Comparison of ENCODE assay signal across 21 cellular contexts in genomic region chr3:63940389-63940757, GRCh38. TPM values are rescaled to one million over a fixed set of nuclear protein-coding genes. Genes with fewer than 3 reads are reported as not detected.
DNase-seq lines count a peak whose midpoint lies in the region; ATAC-seq, FAIRE-seq and TF ChIP-seq lines count a peak whose summit lies in the region.
"Had no signal": no experiment of that assay in that cellular context is flagged by ENCODE, and none has a peak within 500 bp of the region (broad histone marks: within the 10 kb centered on the region; RNA-seq: fewer than 3 reads in every experiment).

No MANE protein-coding gene starts in this region.

- in situ Hi-C loops in GM23248 (cut with MboI): no loop called here

- no peak for FAIRE-seq in astrocyte (lab: Jason Lieb, UNC)
- FAIRE-seq: endometrium had no signal

- no peak overlapping the region for H3K27ac Mint-ChIP-seq in astrocyte (ENCODE audit: unreplicated experiment)
- H3K27ac Mint-ChIP-seq: activated naive CD8-positive, alpha-beta T cell treated with anti-CD3 and anti-CD28 coated beads, Interleukin-2, amount 10 ng/mL, durations not matched to agents 7 days and 5 days had no signal

- H3K9me3 ChIP-seq in GM23248 (ENCODE audit: low read depth) (no peaks in the 10 kb centered on the region), astrocyte (ENCODE audit: insufficient read depth, low read depth, low read length) (no peaks in the 10 kb centered on the region), psoas muscle (no peaks in the 10 kb centered on the region)
- H3K9me3 ChIP-seq: BLaER1 treated with 17β-estradiol and CSF1 and Interleukin-3, amounts not matched to agents 10 nM and 100 nM had no signal

- H3K4me1 Mint-ChIP-seq in astrocyte (ENCODE audit: low read depth, unreplicated experiment): peaks cover 16% of the 10 kb centered on the region

- H3F3A ChIP-seq in GM23248 (ENCODE audit: insufficient read depth): peaks cover 18% of the 10 kb centered on the region

- H3K4me3 ChIP-seq in GM23248 (no peak overlapping the region), astrocyte (ENCODE audit: insufficient read depth, low read depth, low read length) (no peak overlapping the region), fibroblast of mammary gland (ENCODE audit: control insufficient read depth, low read depth, low read length) (no peak overlapping the region), psoas muscle (no peak overlapping the region)
- H3K4me3 ChIP-seq: BLaER1 treated with 17β-estradiol and CSF1 and Interleukin-3, amounts not matched to agents 10 nM and 100 nM; hepatocyte had no signal

- H3K27ac ChIP-seq in GM23248: 0 out of 2 replicates have a peak overlapping the region, but pooled peaks have one; percentile 4
- no peak overlapping the region for H3K27ac ChIP-seq in astrocyte (ENCODE audit: low read depth, low read length)
- no peak overlapping the region for H3K27ac ChIP-seq in psoas muscle
- H3K27ac ChIP-seq: BLaER1 treated with 17β-estradiol and CSF1 and Interleukin-3, amounts not matched to agents 10 nM and 100 nM; hepatocyte had no signal

- peaks cover 100% of the 10 kb centered on the region for H3K79me2 ChIP-seq in GM23248 (ENCODE audit: insufficient read depth)
- peaks cover 54% of the 10 kb centered on the region for H3K79me2 ChIP-seq in astrocyte (ENCODE audit: insufficient read depth, low read length)

- WGBS in GM23248 (ENCODE audit: low coverage in 1 of 2, low lambda C conversion rate in 2 of 2, missing lambda C conversion rate in 2 of 2), 2 experiments: 59 to 67% methylated on average over 4 of the region's 4 CpGs
- WGBS in psoas muscle, 3 donors: 84 to 93% (median 91%) methylated on average over 4 of the region's 4 CpGs

- no peak overlapping the region for H3K4me3 Mint-ChIP-seq in astrocyte (ENCODE audit: unreplicated experiment)
- H3K4me3 Mint-ChIP-seq: activated naive CD8-positive, alpha-beta T cell treated with anti-CD3 and anti-CD28 coated beads, Interleukin-2, amount 10 ng/mL, durations not matched to agents 7 days and 5 days; activated T-cell treated with anti-CD3 and anti-CD28 coated beads, Interleukin-2, amount 50 U/mL, for 4 hours had no signal

- H3K36me3 Mint-ChIP-seq in astrocyte (ENCODE audit: low read depth, unreplicated experiment): peaks cover 8% of the 10 kb centered on the region

- H3K27me3 ChIP-seq in GM23248 (replicated peaks; ENCODE audit: insufficient read depth) (no peaks in the 10 kb centered on the region), astrocyte (ENCODE audit: insufficient read depth, low read length) (no peaks in the 10 kb centered on the region), psoas muscle (ENCODE audit: insufficient read depth in 3 of 3, low read length in 2 of 3) (no peaks in the 10 kb centered on the region)
- H3K27me3 ChIP-seq: BLaER1 treated with 17β-estradiol and CSF1 and Interleukin-3, amounts not matched to agents 10 nM and 100 nM; hepatocyte had no signal

- H3K4me2 ChIP-seq in GM23248 (ENCODE audit: unreplicated experiment) (no peak overlapping the region), astrocyte (ENCODE audit: low read length) (peak overlapping the region; percentile 31)
- H3K4me2 ChIP-seq: hepatocyte had no signal

- H2AFZ ChIP-seq in GM23248: no peak overlapping the region
- no peak overlapping the region for H2AFZ ChIP-seq in astrocyte (ENCODE audit: low read depth, low read length)
- H2AFZ ChIP-seq: hepatocyte had no signal

- H3K4me1 ChIP-seq in GM23248 (ENCODE audit: insufficient read depth): peaks cover 12% of the 10 kb centered on the region
- H3K4me1 ChIP-seq in astrocyte (ENCODE audit: insufficient read depth, low read length): peaks cover 12% of the 10 kb centered on the region
- H3K4me1 ChIP-seq in psoas muscle: peaks cover 41% of the 10 kb centered on the region

- peak; percentile 69 for DNase-seq in GM23248
- DNase-seq in astrocyte (ENCODE audit: low read depth): peak; percentile 90
- DNase-seq in fibroblast of mammary gland (ENCODE audit: low read depth): peak; percentile 62
- DNase-seq in psoas muscle: no peak
- no peak for DNase-seq in NCI-H345 (lab: John Stamatoyannopoulos, UW)
- DNase-seq in globus pallidus (ENCODE audit: low spot score): no peak
- DNase-seq in NCI-H187 treated with DMSO at 0.1 percent for 48 hours (lab: John Stamatoyannopoulos, UW): no peak
- DNase-seq: activated CD4-positive, alpha-beta T cell treated with anti-CD3 and anti-CD28 coated beads, Interleukin-2, amount 50 U/mL, for 48 hours; activated naive CD8-positive, alpha-beta T cell treated with anti-CD3 and anti-CD28 coated beads, Interleukin-2, amount 10 ng/mL, durations not matched to agents 7 days and 5 days; activated T-cell treated with anti-CD3 and anti-CD28 coated beads, Interleukin-2, amount 50 U/mL, for 4 hours; NCI-H748 treated with DMSO at 0.1 percent for 48 hours; stimulated activated CD4-positive, alpha-beta T cell treated with anti-CD3 and anti-CD28 coated beads, Interleukin-4, amount 100 ng/mL, for 1 hour; stimulated activated CD8-positive, alpha-beta memory T cell treated with anti-CD3 and anti-CD28 coated beads, Interleukin-4, amount 100 ng/mL, for 48 hours had no signal

- ATAC-seq in psoas muscle: peak; percentile 36 to 77 (median 59)
- ATAC-seq: activated T-cell treated with anti-CD3 and anti-CD28 coated beads, Interleukin-2, amount 50 U/mL, for 4 hours; Panc1 had no signal

- H3K27me3 Mint-ChIP-seq in astrocyte (ENCODE audit: low read depth, unreplicated experiment): no peaks in the 10 kb centered on the region
- H3K27me3 Mint-ChIP-seq: activated naive CD8-positive, alpha-beta T cell treated with anti-CD3 and anti-CD28 coated beads, Interleukin-2, amount 10 ng/mL, durations not matched to agents 7 days and 5 days had no signal

- H3K9ac ChIP-seq in GM23248: no peak overlapping the region
- no peak overlapping the region for H3K9ac ChIP-seq in astrocyte (ENCODE audit: low read length)
- H3K9ac ChIP-seq: BLaER1 treated with 17β-estradiol and CSF1 and Interleukin-3, amounts not matched to agents 10 nM and 100 nM had no signal

- TF ChIP-seq CTCF in astrocyte (IDR thresholded peaks at IDR 0.05; ENCODE audit: insufficient read depth, low read depth, low read length): no peak
- TF ChIP-seq CTCF in fibroblast of mammary gland (conservative IDR thresholded peaks at IDR 0.05; ENCODE audit: control insufficient read depth, insufficient read depth, low read depth, low read length): no peak
- TF ChIP-seq CTCF in psoas muscle (IDR thresholded peaks at IDR 0.05): no peak

- H4K20me1 ChIP-seq in GM23248 (ENCODE audit: insufficient read depth) (peaks cover 11% of the 10 kb centered on the region), astrocyte (ENCODE audit: insufficient read depth, low read length) (peaks cover 90% of the 10 kb centered on the region)

- no peaks in the 10 kb centered on the region for H3K9me2 ChIP-seq in GM23248 (ENCODE audit: insufficient read depth)

- intact Hi-C loops in psoas muscle (cut with DNase I): no loop called here

- H3K36me3 ChIP-seq in GM23248 (ENCODE audit: low read depth) (peaks cover 14% of the 10 kb centered on the region), astrocyte (ENCODE audit: insufficient read depth, low read length) (peaks cover 1% of the 10 kb centered on the region), psoas muscle (ENCODE audit: insufficient read depth in 1 of 2, low read depth in 1 of 2) (peaks cover 0 to 4% of the 10 kb centered on the region in 2 donors)

- no peaks in the 10 kb centered on the region for H3K9me3 Mint-ChIP-seq in astrocyte (ENCODE audit: unreplicated experiment)
- H3K9me3 Mint-ChIP-seq: activated naive CD8-positive, alpha-beta T cell treated with anti-CD3 and anti-CD28 coated beads, Interleukin-2, amount 10 ng/mL, durations not matched to agents 7 days and 5 days; activated T-cell treated with anti-CD3 and anti-CD28 coated beads, Interleukin-2, amount 50 U/mL, for 4 hours had no signal

RNA-seq across cellular contexts. Expression of gene SCAANT1, which starts 28.2 kb away (rescaled TPM):
- not detected in 2 replicates for total RNA-seq in GM23248 (2014; rRNA removed; shearing (Covaris generic))
- not detected in 2 replicates for polyA plus RNA-seq in GM23248 (2016; fragmentation: Nextera tagmentation; extraction: Ambion mirVana)
- not detected in 2 replicates for total RNA-seq in astrocyte
- total RNA-seq in psoas muscle: not detected
- not detected for polyA plus RNA-seq in psoas muscle
- total RNA-seq: activated T-cell treated with anti-CD3 and anti-CD28 coated beads, Interleukin-2, amount 50 U/mL, for 4 hours; chondrocyte; hepatocyte; omental fat pad; skeletal muscle tissue; temporal lobe had no signal

Comparison
In these comparisons a context has a peak if more than half of its experiments do, and no peak if none do; other contexts are left out.
1. DNase-seq: peak in GM23248 (single experiment), astrocyte (single experiment) and fibroblast of mammary gland (single experiment); none in psoas muscle (0 of 2), NCI-H345 (single experiment), globus pallidus (single experiment) and NCI-H187 treated with DMSO at 0.1 percent for 48 hours (single experiment).